25 cellular contexts compared by ENCODE assay signal in the genomic region with DNA sequence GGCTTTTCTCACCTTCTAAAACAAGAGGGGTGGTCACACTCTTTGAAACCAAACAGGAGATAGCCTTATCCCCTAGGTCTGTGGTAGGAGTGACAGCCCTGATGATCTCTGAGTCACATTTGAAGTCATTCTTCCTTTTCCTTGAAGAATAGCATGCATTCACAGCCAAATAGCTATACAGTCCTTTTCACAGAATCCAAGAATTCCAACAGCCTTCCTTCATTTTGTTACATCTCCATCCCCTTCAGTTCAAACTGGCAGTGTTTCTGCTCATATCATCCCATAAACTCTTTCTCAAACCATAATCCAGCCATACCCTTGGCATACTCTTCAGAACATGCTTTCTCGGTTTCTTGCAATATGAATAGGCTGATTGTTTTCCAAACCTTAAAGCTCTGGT.
"Had no signal": no experiment of that assay in that cellular context is flagged by ENCODE, and none has a peak within 500 bp of the region (broad histone marks: within the 10 kb centered on the region; RNA-seq: fewer than 3 reads in every experiment).

No MANE protein-coding gene starts in this region.

- H2AFZ ChIP-seq: PC-9 had no signal

- H3K4me2 ChIP-seq: KMS-11, PC-9, SK-N-SH had no signal

- H3K27me3 ChIP-seq: MG63 had no signal

- H3K27ac Mint-ChIP-seq: activated CD4-positive, alpha-beta memory T cell treated with anti-CD3 and anti-CD28 coated beads, Interleukin-2, amount 10 ng/mL, durations not matched to agents 7 days and 5 days; activated CD4-positive, alpha-beta T cell treated with anti-CD3 and anti-CD28 coated beads for 36 hours; activated naive CD4-positive, alpha-beta T cell treated with anti-CD3 and anti-CD28 coated beads for 36 hours; activated naive CD8-positive, alpha-beta T cell; activated T-helper 17 cell treated with anti-CD3 and anti-CD28 coated beads, Interleukin-2, amount 50 U/mL, for 72 hours had no signal

- H3K4me3 ChIP-seq: MG63, PC-9 had no signal

- H3K4me1 Mint-ChIP-seq: activated CD4-positive, alpha-beta memory T cell treated with anti-CD3 and anti-CD28 coated beads, Interleukin-2, amount 10 ng/mL, durations not matched to agents 7 days and 5 days; activated CD4-positive, alpha-beta T cell treated with anti-CD3 and anti-CD28 coated beads for 36 hours; activated T-helper 17 cell treated with anti-CD3 and anti-CD28 coated beads, Interleukin-2, amount 50 U/mL, for 72 hours had no signal

- H3K9ac ChIP-seq: KMS-11, SK-N-SH had no signal

- H3K9me3 ChIP-seq: MG63, SK-N-SH had no signal

- H3K4me3 Mint-ChIP-seq: activated CD4-positive, alpha-beta memory T cell treated with anti-CD3 and anti-CD28 coated beads, Interleukin-2, amount 10 ng/mL, durations not matched to agents 7 days and 5 days; activated CD4-positive, alpha-beta T cell treated with anti-CD3 and anti-CD28 coated beads for 36 hours; activated naive CD4-positive, alpha-beta T cell treated with anti-CD3 and anti-CD28 coated beads for 36 hours; activated naive CD8-positive, alpha-beta T cell; activated T-helper 17 cell treated with anti-CD3 and anti-CD28 coated beads, Interleukin-2, amount 50 U/mL, for 72 hours had no signal

- H3K36me3 ChIP-seq: MG63, WERI-Rb-1 had no signal

- H3K27ac ChIP-seq: KMS-11, PC-9, WERI-Rb-1 had no signal

- DNase-seq: activated CD4-positive, alpha-beta memory T cell treated with anti-CD3 and anti-CD28 coated beads, Interleukin-2, amount 10 ng/mL, durations not matched to agents 7 days and 5 days; activated CD4-positive, alpha-beta T cell treated with anti-CD3 and anti-CD28 coated beads for 36 hours; activated CD4-positive, alpha-beta T cell treated with anti-CD3 and anti-CD28 coated beads, Interleukin-2, amount 50 U/mL, for 1 hour; activated gamma-delta T cell; activated naive CD4-positive, alpha-beta T cell treated with anti-CD3 and anti-CD28 coated beads for 36 hours; activated T-cell treated with anti-CD3 and anti-CD28 coated beads for 4 hours; activated T-cell treated with anti-CD3 and anti-CD28 coated beads, Interleukin-2, amount 50 U/mL, for 48 hours; amygdala; central memory CD4-positive, alpha-beta T cell; MG63; MV-4-11; NCI-H1092 treated with DMSO at 0.1 percent for 48 hours; NCI-H1417 treated with DMSO at 0.1 percent for 48 hours; NCI-H1694 treated with DMSO at 0.1 percent for 48 hours; NCI-H2081; NCI-H446; NCI-H524; PC-9; SIG-M5; SK-N-SH; T-helper 1 cell; WERI-Rb-1 had no signal
